1 cellular context compared by ENCODE assay signal in genomic region chr21:39788383-39788782, GRCh38.
TF ChIP-seq lines count a peak whose summit lies in the region.

No MANE protein-coding gene starts in this region.

TF ChIP-seq in HCT116, 20 proteins besides CTCF, POLR2A, EP300 and RAD21 (continued from another document):
- no peak for TF ChIP-seq ZBTB33 (IDR thresholded peaks at IDR 0.05; ENCODE audit: extremely low read depth, insufficient replicate concordance, low read length)
- TF ChIP-seq YY1 (IDR thresholded peaks at IDR 0.05; ENCODE audit: extremely low read depth, insufficient replicate concordance, low read depth, low read length) = no peak
- TF ChIP-seq ZNF274 (IDR thresholded peaks at IDR 0.05; ENCODE audit: low read depth, low read length) = no peak
- TF ChIP-seq CBX3 (IDR thresholded peaks at IDR 0.05; ENCODE audit: low read depth) = no peak
- no peak for TF ChIP-seq MAX (IDR thresholded peaks at IDR 0.05)
- TF ChIP-seq SIN3A (IDR thresholded peaks at IDR 0.05; ENCODE audit: low read depth) = no peak
